ENCODE assay signal across 8 cellular contexts in genomic region chr3:136758160-136759102, GRCh38. TPM values are rescaled to one million over a fixed set of nuclear protein-coding genes. Genes with fewer than 3 reads are reported as not detected.
DNase-seq lines count a peak whose midpoint lies in the region; ATAC-seq and TF ChIP-seq lines count a peak whose summit lies in the region.
"Not testable (repeated sequence)": the region's sequence is repeated elsewhere in the genome, so short reads cannot be mapped to it uniquely, and the experiment has no call there.

No MANE protein-coding gene starts in this region.

- not testable (repeated sequence) for H3K27me3 Mint-ChIP-seq in activated CD8-positive, alpha-beta T cell treated with anti-CD3 and anti-CD28 coated beads for 36 hours

- not testable (repeated sequence) for H3K4me3 Mint-ChIP-seq in activated CD8-positive, alpha-beta T cell treated with anti-CD3 and anti-CD28 coated beads for 36 hours

- H3K4me1 Mint-ChIP-seq in activated CD8-positive, alpha-beta T cell treated with anti-CD3 and anti-CD28 coated beads for 36 hours (ENCODE audit: low read depth): peaks cover 13% of the 10 kb centered on the region

- peak; percentile 58 for ATAC-seq in activated CD8-positive, alpha-beta T cell treated with anti-CD3 and anti-CD28 coated beads for 36 hours

- H3K36me3 ChIP-seq in GM06990 (ENCODE audit: control insufficient read depth, insufficient read depth, low read length); esophagus muscularis mucosa: not testable (repeated sequence)

- not testable (repeated sequence) for DNase-seq in AG04450 (ENCODE audit: low read depth, low spot score); GM06990 (ENCODE audit: extremely low read depth, insufficient read length); activated CD8-positive, alpha-beta T cell treated with anti-CD3 and anti-CD28 coated beads for 36 hours; esophagus muscularis mucosa (ENCODE audit: extremely low spot score)
- DNase-seq in KG1 (lab: John Stamatoyannopoulos, UW): peak; percentile 84
- peak; percentile 14 for DNase-seq in OCI-M2 (lab: John Stamatoyannopoulos, UW; ENCODE audit: unreplicated experiment)
- DNase-seq in kidney glomerular epithelial cell (lab: John Stamatoyannopoulos, UW): peak; percentile 17
- DNase-seq in pons (ENCODE audit: low spot score): peak; percentile 52

- CTCF ChIA-PET in AG04450 (lab: Charles Lee): interaction anchor here (0.5 to 7.2 kb wide), 10 partner anchors 20 to 566 kb away, joined by 3 to 159 read pairs (median 3); partner anchors contain the start of gene NCK1
- CTCF ChIA-PET in activated CD8-positive, alpha-beta T cell treated with anti-CD3 and anti-CD28 coated beads for 36 hours (lab: Charles Lee): interaction anchor here (0.7 to 9.6 kb wide), 5 partner anchors 104 to 453 kb away, joined by 3 to 167 read pairs (median 3); partner anchors contain the start of gene NCK1

- intact Hi-C loops in activated CD8-positive, alpha-beta T cell treated with anti-CD3 and anti-CD28 coated beads for 36 hours (cut with micrococcal nuclease): loop anchor here (1.0 kb wide), 1 partner anchor 256 kb away; no protein-coding TSS in a partner anchor
- intact Hi-C loops in esophagus muscularis mucosa (cut with DNase I): loop anchor here (10.0 kb wide), 1 partner anchor 504 kb away; the partner anchor contains the start of gene PCCB

- 81% methylated on average over 19 of the region's 20 CpGs for WGBS in esophagus muscularis mucosa

- not testable (repeated sequence) for H3K9me3 Mint-ChIP-seq in activated CD8-positive, alpha-beta T cell treated with anti-CD3 and anti-CD28 coated beads for 36 hours

- TF ChIP-seq CTCF in AG04450 (IDR thresholded peaks at IDR 0.05; ENCODE audit: low read depth, low read length) (peak; percentile 58), GM06990 (IDR thresholded peaks at IDR 0.05; ENCODE audit: insufficient read depth, low read length, poor library complexity, severe bottlenecking) (peak; percentile 57), esophagus muscularis mucosa (IDR thresholded peaks at IDR 0.05) (peak in 2 of 3 experiments; percentile 17 to 42)
- peak; percentile 73 for TF ChIP-seq CTCF in activated CD8-positive, alpha-beta T cell treated with anti-CD3 and anti-CD28 coated beads for 36 hours (IDR thresholded peaks at IDR 0.05)

- not testable (repeated sequence) for H3K4me3 ChIP-seq in AG04450 (ENCODE audit: low read depth, low read length); GM06990 (replicated peaks; ENCODE audit: low read depth, low read length); esophagus muscularis mucosa

- not testable (repeated sequence) for H3K27ac Mint-ChIP-seq in activated CD8-positive, alpha-beta T cell treated with anti-CD3 and anti-CD28 coated beads for 36 hours

- TF ChIP-seq EP300 in esophagus muscularis mucosa (IDR thresholded peaks at IDR 0.05): not testable (repeated sequence)

- TF ChIP-seq POLR2A in esophagus muscularis mucosa (IDR thresholded peaks at IDR 0.05; ENCODE audit: low read depth): not testable (repeated sequence)

- peaks cover 13% of the 10 kb centered on the region for H3K9me3 ChIP-seq in AG04450 (ENCODE audit: control insufficient read depth, insufficient read depth, low read length)
- H3K9me3 ChIP-seq in esophagus muscularis mucosa: not testable (repeated sequence)

- POLR2A ChIA-PET in AG04450 (lab: Yijun Ruan, JAX): interaction anchor here (0.6 kb wide), 1 partner anchor 16 kb away, joined by 4 read pairs; no protein-coding TSS in a partner anchor
- POLR2A ChIA-PET in activated CD8-positive, alpha-beta T cell treated with anti-CD3 and anti-CD28 coated beads for 36 hours (lab: Charles Lee): interaction anchor here (1.4 kb wide), 1 partner anchor 255 kb away, joined by 5 read pairs; no protein-coding TSS in a partner anchor

- peaks cover 7 to 11% (median 9%) of the 10 kb centered on the region in 4 donors for H3K4me1 ChIP-seq in esophagus muscularis mucosa

- H3K27ac ChIP-seq in AG04450 (ENCODE audit: low read depth, low read length); esophagus muscularis mucosa (replicated peaks in 1 of 4): not testable (repeated sequence)

- H3K27me3 ChIP-seq in AG04450 (ENCODE audit: control insufficient read depth, insufficient read depth, low read length); GM06990 (replicated peaks; ENCODE audit: control insufficient read depth, insufficient read depth, low read length); esophagus muscularis mucosa: not testable (repeated sequence)

- not testable (repeated sequence) for H3K36me3 Mint-ChIP-seq in activated CD8-positive, alpha-beta T cell treated with anti-CD3 and anti-CD28 coated beads for 36 hours (ENCODE audit: low read depth)

RNA-seq across cellular contexts. Expression of gene STAG1, which starts 6.3 kb away (rescaled TPM):
- polyA plus RNA-seq in AG04450 (2011; rRNA removed): 21.3 and 30.1 TPM in 2 replicates
- 24.0 and 43.8 TPM in 2 replicates for polyA minus RNA-seq in AG04450 (2011; rRNA and poly(A)+ RNA removed)
- 10 to 100 TPM; 32.5 to 32.8 TPM for total RNA-seq in activated CD8-positive, alpha-beta T cell treated with anti-CD3 and anti-CD28 coated beads for 36 hours
- 10 to 100 TPM; 32.6 to 44.0 (median 40.5) TPM for total RNA-seq in esophagus muscularis mucosa
